ENCODE assay signal across 27 cellular contexts in genomic region chr10:83274088-83274487, GRCh38.
DNase-seq lines count a peak whose midpoint lies in the region; ATAC-seq, FAIRE-seq and TF ChIP-seq lines count a peak whose summit lies in the region.
"Had no signal": no experiment of that assay in that cellular context is flagged by ENCODE, and none has a peak within 500 bp of the region (broad histone marks: within the 10 kb centered on the region; RNA-seq: fewer than 3 reads in every experiment).

No MANE protein-coding gene starts in this region.

- H3K4me3 ChIP-seq in GM23338: no peak overlapping the region
- H3K4me3 ChIP-seq: gastroesophageal sphincter, GM23248 had no signal

- H3K36me3 ChIP-seq in GM23338 (ENCODE audit: insufficient read depth): no peaks in the 10 kb centered on the region
- H3K36me3 ChIP-seq: gastroesophageal sphincter, neutrophil had no signal

- peak; percentile 42; the same call in 2 of the 3 replicates for ATAC-seq in GM23338
- peak; percentile 45 for ATAC-seq in esophagus mucosa
- no peak for ATAC-seq in HG03095 (IDR thresholded peaks at IDR 0.05; ENCODE audit: unreplicated experiment)
- ATAC-seq in GM19035 (IDR thresholded peaks at IDR 0.05; ENCODE audit: unreplicated experiment): no peak
- ATAC-seq: activated CD4-positive, alpha-beta T cell treated with anti-CD3 and anti-CD28 coated beads for 36 hours; activated T-cell treated with anti-CD3 and anti-CD28 coated beads, Interleukin-2, amount 50 U/mL, for 72 hours; gastroesophageal sphincter; Right ventricle myocardium inferior; stimulated activated effector memory CD8-positive, alpha-beta T cell treated with anti-CD3 and anti-CD28 coated beads, Interleukin-12 subunit alpha, Interleukin-12 subunit beta, amount 100 ng/mL, for 72 hours had no signal

- H4K20me1 ChIP-seq in GM23338 (replicated peaks; ENCODE audit: insufficient read depth): no peaks in the 10 kb centered on the region

- TF ChIP-seq CTCF in GM23338 (conservative IDR thresholded peaks at IDR 0.05; ENCODE audit: low read depth in 2 of 2): no peak
- TF ChIP-seq CTCF in GM10266 (IDR thresholded peaks at IDR 0.05; ENCODE audit: control insufficient read depth, insufficient read depth, low read depth, missing control alignments): no peak

- no peaks in the 10 kb centered on the region for H3K79me2 ChIP-seq in GM23338 (replicated peaks; ENCODE audit: insufficient read depth)

- H3K27ac Mint-ChIP-seq in GM23338: no peak overlapping the region
- H3K27ac Mint-ChIP-seq: activated CD4-positive, alpha-beta T cell treated with anti-CD3 and anti-CD28 coated beads for 36 hours; activated T-cell treated with anti-CD3 and anti-CD28 coated beads, Interleukin-2, amount 50 U/mL, for 72 hours; stimulated activated effector memory CD8-positive, alpha-beta T cell treated with anti-CD3 and anti-CD28 coated beads, Interleukin-12 subunit alpha, Interleukin-12 subunit beta, amount 100 ng/mL, for 72 hours had no signal

- no peaks in the 10 kb centered on the region for H3K9me3 Mint-ChIP-seq in GM23338

- H3K4me1 Mint-ChIP-seq in GM23338: peaks cover 11% of the 10 kb centered on the region
- H3K4me1 Mint-ChIP-seq: activated CD4-positive, alpha-beta T cell treated with anti-CD3 and anti-CD28 coated beads for 36 hours; stimulated activated effector memory CD8-positive, alpha-beta T cell treated with anti-CD3 and anti-CD28 coated beads, Interleukin-12 subunit alpha, Interleukin-12 subunit beta, amount 100 ng/mL, for 72 hours had no signal

- no peak overlapping the region for H3K4me2 ChIP-seq in GM23338

- no peak overlapping the region for H3K27ac ChIP-seq in GM23338 (ENCODE audit: low read depth)
- H3K27ac ChIP-seq: C4-2B, gastroesophageal sphincter, GM23248, HL-60, neutrophil had no signal

- H3K27me3 ChIP-seq in GM23338 (ENCODE audit: insufficient read depth): no peaks in the 10 kb centered on the region
- H3K27me3 ChIP-seq: gastroesophageal sphincter, neutrophil had no signal

- peak; percentile 5 for DNase-seq in AG08395 (ENCODE audit: low spot score)
- no peak for DNase-seq in GM23338 (ENCODE audit: low spot score)
- DNase-seq in RPMI7951 (ENCODE audit: low read depth): peak; percentile 2
- no peak for DNase-seq in GM12891 (ENCODE audit: insufficient read length, low spot score)
- DNase-seq in GM10266 (ENCODE audit: extremely low spot score): no peak
- DNase-seq: ACHN; activated CD4-positive, alpha-beta T cell treated with anti-CD3 and anti-CD28 coated beads for 36 hours; activated naive CD4-positive, alpha-beta T cell treated with anti-CD3 and anti-CD28 coated beads, Interleukin-2, amount 50 U/mL, for 16 hours; activated T-cell treated with anti-CD3 and anti-CD28 coated beads, Interleukin-2, amount 50 U/mL, for 72 hours; aorta; Calu3; EL; erythroblast; GM23248; NCI-H1436; NCI-H510A treated with DMSO at 0.1 percent for 48 hours; stimulated activated CD4-positive, alpha-beta T cell treated with anti-CD3 and anti-CD28 coated beads, Interleukin-1b, Interleukin-23, amount 100 ng/mL, for 48 hours had no signal

- no peaks in the 10 kb centered on the region for H3F3A ChIP-seq in GM23338 (replicated peaks; ENCODE audit: low read depth)

- no peak overlapping the region; the same call in 1 of the 2 replicates for H2AFZ ChIP-seq in GM23338
- H2AFZ ChIP-seq: GM23248 had no signal

- H3K4me1 ChIP-seq in GM23338 (ENCODE audit: insufficient read depth): peaks cover 7% of the 10 kb centered on the region
- H3K4me1 ChIP-seq: gastroesophageal sphincter had no signal

- no peak for TF ChIP-seq POLR2A in GM12891 (IDR thresholded peaks at IDR 0.05; ENCODE audit: low read depth, low read length)

- no peak for FAIRE-seq in GM12891 (lab: Jason Lieb, UNC)
- FAIRE-seq: TTC549 had no signal

- H3K9me2 ChIP-seq in GM23338 (ENCODE audit: insufficient read depth): no peaks in the 10 kb centered on the region

- H3K4me3 Mint-ChIP-seq in GM23338: no peak overlapping the region
- H3K4me3 Mint-ChIP-seq: activated CD4-positive, alpha-beta T cell treated with anti-CD3 and anti-CD28 coated beads for 36 hours; activated T-cell treated with anti-CD3 and anti-CD28 coated beads, Interleukin-2, amount 50 U/mL, for 72 hours; stimulated activated effector memory CD8-positive, alpha-beta T cell treated with anti-CD3 and anti-CD28 coated beads, Interleukin-12 subunit alpha, Interleukin-12 subunit beta, amount 100 ng/mL, for 72 hours had no signal

- H3K36me3 Mint-ChIP-seq in GM23338 (ENCODE audit: low read depth): no peaks in the 10 kb centered on the region
- H3K36me3 Mint-ChIP-seq: stimulated activated effector memory CD8-positive, alpha-beta T cell treated with anti-CD3 and anti-CD28 coated beads, Interleukin-12 subunit alpha, Interleukin-12 subunit beta, amount 100 ng/mL, for 72 hours had no signal

- no peaks in the 10 kb centered on the region for H3K27me3 Mint-ChIP-seq in GM23338 (ENCODE audit: insufficient read depth, low read depth, poor library complexity)
- H3K27me3 Mint-ChIP-seq: activated CD4-positive, alpha-beta T cell treated with anti-CD3 and anti-CD28 coated beads for 36 hours had no signal

TF ChIP-seq in GM23338, 12 proteins besides CTCF, POLR2A, EP300 and RAD21 (continues in another document):
- no peak for TF ChIP-seq JUNB (IDR thresholded peaks at IDR 0.05; ENCODE audit: unreplicated experiment)
- TF ChIP-seq ETS1 (IDR thresholded peaks at IDR 0.05): no peak
- TF ChIP-seq POLR2AphosphoS5 (IDR thresholded peaks at IDR 0.05; ENCODE audit: low read depth): no peak
- TF ChIP-seq EZH2phosphoT487 (IDR thresholded peaks at IDR 0.05; ENCODE audit: unreplicated experiment): no peak
- no peak for TF ChIP-seq CREB1 (CRISPR knock-in tag; IDR thresholded peaks at IDR 0.05; ENCODE audit: low read depth)
- TF ChIP-seq EZH2 (IDR thresholded peaks at IDR 0.05; ENCODE audit: low read depth, unreplicated experiment): no peak
- no peak for TF ChIP-seq NANOG (IDR thresholded peaks at IDR 0.05; ENCODE audit: borderline replicate concordance)

TF ChIP-seq in GM12891, 5 proteins besides CTCF, POLR2A, EP300 and RAD21:
- TF ChIP-seq SPI1 (IDR thresholded peaks at IDR 0.05; ENCODE audit: low read depth, low read length) (no peak), TAF1 (IDR thresholded peaks at IDR 0.05; ENCODE audit: low read depth, low read length) (no peak), PAX5 (IDR thresholded peaks at IDR 0.05; ENCODE audit: insufficient read depth, low read length, severe bottlenecking) (no peak), POU2F2 (IDR thresholded peaks at IDR 0.05; ENCODE audit: low read depth, low read length) (no peak), POLR2AphosphoS5 (IDR thresholded peaks at IDR 0.05; ENCODE audit: low read depth, low read length) (no peak)

Comparison
In these comparisons a context has a peak if more than half of its experiments do, and no peak if none do; other contexts are left out.
1. DNase-seq: peak in AG08395 (single experiment) and RPMI7951 (single experiment); none in GM23338 (single experiment), GM12891 (single experiment) and GM10266 (single experiment).
2. ATAC-seq: peak in GM23338 (single experiment) and esophagus mucosa (single experiment); none in HG03095 (single experiment) and GM19035 (single experiment).